Comparison of ENCODE assay signal across 9 cellular contexts in genomic region chr2:95043300-95043786, GRCh38. TPM values are rescaled to one million over a fixed set of nuclear protein-coding genes. Genes with fewer than 3 reads are reported as not detected.
DNase-seq lines count a peak whose midpoint lies in the region; FAIRE-seq and TF ChIP-seq lines count a peak whose summit lies in the region.
"Had no signal": no experiment of that assay in that cellular context is flagged by ENCODE, and none has a peak within 500 bp of the region (broad histone marks: within the 10 kb centered on the region; RNA-seq: fewer than 3 reads in every experiment).

No MANE protein-coding gene starts in this region.

- peak; percentile 62 for DNase-seq in activated CD4-positive, alpha-beta T cell treated with anti-CD3 and anti-CD28 coated beads for 48 hours
- no peak for DNase-seq in activated CD4-positive, alpha-beta T cell treated with anti-CD3 and anti-CD28 coated beads for 4 hours
- DNase-seq in astrocyte of the hippocampus (ENCODE audit: low read depth, low spot score) (peak; percentile 90), keratinocyte (ENCODE audit: low read depth, low spot score) (no peak), thyroid gland (peak; percentile 97 to 99), SIG-M5 treated with dmso at 0.1 percent for 504 hours (lab: John Stamatoyannopoulos, UW; ENCODE audit: unreplicated experiment) (no peak), NCI-H128 (lab: John Stamatoyannopoulos, UW; ENCODE audit: unreplicated experiment) (no peak)

- FAIRE-seq in keratinocyte (lab: Jason Lieb, UNC) = no peak

- intact Hi-C loops in thyroid gland (cut with DNase I) = no loop called here

- no peaks in the 10 kb centered on the region for H3K9me3 ChIP-seq in KOPT-K1 (ENCODE audit: insufficient read depth, low read length, poor library complexity, severe bottlenecking)
- H3K9me3 ChIP-seq in keratinocyte (ENCODE audit: control insufficient read depth, low read depth, low read length) = no peaks in the 10 kb centered on the region
- H3K9me3 ChIP-seq in thyroid gland = no peaks in the 10 kb centered on the region

- H4K20me1 ChIP-seq in keratinocyte (ENCODE audit: control insufficient read depth, extremely low read depth, insufficient read depth, low read length) = no peaks in the 10 kb centered on the region

- H3K27ac ChIP-seq in KOPT-K1 (ENCODE audit: low read depth, low read length, poor library complexity, severe bottlenecking) = peak overlapping the region; percentile 98
- no peak overlapping the region for H3K27ac ChIP-seq in keratinocyte (ENCODE audit: control insufficient read depth, insufficient read depth, low read length)
- H3K27ac ChIP-seq in thyroid gland = peak overlapping the region; percentile 69 to 98 (median 90)

- peak overlapping the region; percentile 29 for H3K4me2 ChIP-seq in keratinocyte (ENCODE audit: control insufficient read depth, extremely low read depth, insufficient read depth, low read depth, low read length)

- H3K9ac ChIP-seq in keratinocyte (ENCODE audit: control insufficient read depth, extremely low read depth, insufficient read depth, low read length) = no peak overlapping the region

- H3K36me3 ChIP-seq in KOPT-K1 (ENCODE audit: insufficient read depth, low read length) (peaks cover 98% of the 10 kb centered on the region), keratinocyte (ENCODE audit: control insufficient read depth in 2 of 2, extremely low read depth in 1 of 2, insufficient read depth in 2 of 2, low read length in 2 of 2) (no peaks in the 10 kb centered on the region), thyroid gland (no peaks in the 10 kb centered on the region)

- 12 to 14% methylated on average over 8 to 11 of the region's 11 CpGs for WGBS in thyroid gland, 2 donors

- no peak for TF ChIP-seq CTCF in keratinocyte (optimal IDR thresholded peaks at IDR 0.05 in 1 of 3, IDR thresholded peaks at IDR 0.05 in 1 of 3, conservative IDR thresholded peaks at IDR 0.05 in 1 of 3; ENCODE audit: extremely low read depth in 1 of 3, insufficient read depth in 2 of 3, low read length in 3 of 3)
- TF ChIP-seq CTCF in thyroid gland (IDR thresholded peaks at IDR 0.05) = no peak

- H3K4me3 ChIP-seq in keratinocyte (ENCODE audit: control insufficient read depth in 2 of 3, extremely low read depth in 1 of 3, insufficient read depth in 2 of 3, low read depth in 1 of 3, low read length in 3 of 3) (no peak overlapping the region), thyroid gland (replicated peaks in 1 of 3) (no peak overlapping the region)

- dilution Hi-C loops in keratinocyte (cut with MboI; ENCODE audit: extremely low pct_ligation_motif_present, low sequenced_read_pairs) = no loop called here

- H3K79me2 ChIP-seq in keratinocyte (ENCODE audit: control insufficient read depth, insufficient read depth, low read length) = no peaks in the 10 kb centered on the region

- H2AFZ ChIP-seq in keratinocyte (ENCODE audit: control insufficient read depth, low read length) = peak overlapping the region; percentile 28

- peak in 1 of 2 donors; percentile 38 for TF ChIP-seq POLR2A in thyroid gland (IDR thresholded peaks at IDR 0.05)

- H3K27me3 ChIP-seq in keratinocyte (ENCODE audit: control insufficient read depth, extremely low read depth, insufficient read depth, low read length) (peaks cover 19% of the 10 kb centered on the region), thyroid gland (no peaks in the 10 kb centered on the region)

- no peaks in the 10 kb centered on the region for H3K9me1 ChIP-seq in keratinocyte (ENCODE audit: control insufficient read depth, extremely low read depth, insufficient read depth, low read length)

- H3K4me1 ChIP-seq in keratinocyte (ENCODE audit: control insufficient read depth, extremely low read depth, insufficient read depth, low read length) = no peaks in the 10 kb centered on the region
- H3K4me1 ChIP-seq in thyroid gland = peaks cover 21 to 22% of the 10 kb centered on the region in 2 donors

RNA-seq across cellular contexts. Expression of gene MAL, which starts 17.8 kb away (rescaled TPM):
- not detected in 3 replicates for polyA plus RNA-seq in keratinocyte
- not detected for polyA plus RNA-seq in keratinocyte (2011; ENCODE audit: low read depth)
- not detected in 2 replicates for polyA plus RNA-seq in keratinocyte (2011; cell fraction: cytosol; rRNA removed)
- not detected in 2 replicates for polyA plus RNA-seq in keratinocyte (2011; cell fraction: nucleus; rRNA removed)
- polyA plus RNA-seq in keratinocyte (2012; ENCODE audit: low replicate concordance) = not detected in 2 replicates
- polyA minus RNA-seq in keratinocyte = not detected in 3 replicates
- polyA minus RNA-seq in keratinocyte (2011; cell fraction: cytosol; rRNA and poly(A)+ RNA removed) = not detected
- polyA minus RNA-seq in keratinocyte (2011; cell fraction: nucleus; rRNA and poly(A)+ RNA removed) = not detected in 2 replicates
- 10 to 100 TPM in 3 of 4 donors, 1 to 10 TPM in 1; 5.6 to 19.3 (median 13.3) TPM for total RNA-seq in thyroid gland
- total RNA-seq: pulmonary artery endothelial cell had no signal

Comparison
In these comparisons a context has a peak if more than half of its experiments do, and no peak if none do; other contexts are left out.
1. DNase-seq: peak in activated CD4-positive, alpha-beta T cell treated with anti-CD3 and anti-CD28 coated beads for 48 hours (single experiment), astrocyte of the hippocampus (single experiment) and thyroid gland (2 of 2); none in activated CD4-positive, alpha-beta T cell treated with anti-CD3 and anti-CD28 coated beads for 4 hours (0 of 2), keratinocyte (single experiment), SIG-M5 treated with dmso at 0.1 percent for 504 hours (single experiment) and NCI-H128 (single experiment).